In genomic region chr10:31864834-31865518, GRCh38 we compare ENCODE assay signal across 12 cellular contexts.
DNase-seq lines count a peak whose midpoint lies in the region; ATAC-seq and TF ChIP-seq lines count a peak whose summit lies in the region.
"Had no signal": no experiment of that assay in that cellular context is flagged by ENCODE, and none has a peak within 500 bp of the region (broad histone marks: within the 10 kb centered on the region; RNA-seq: fewer than 3 reads in every experiment).

No MANE protein-coding gene starts in this region.

- H3K4me2 ChIP-seq in OCI-LY7 (ENCODE audit: low read length), result no peak overlapping the region

- no peak for ATAC-seq in GM21360 (IDR thresholded peaks at IDR 0.05; ENCODE audit: unreplicated experiment)
- ATAC-seq: natural killer cell had no signal

- intact Hi-C loops in OCI-LY7 (cut with micrococcal nuclease; ENCODE audit: unreplicated experiment), result no loop called here

- no peaks in the 10 kb centered on the region for H3K9me2 ChIP-seq in OCI-LY7 (ENCODE audit: insufficient read depth, low read length)

- peaks cover 27% of the 10 kb centered on the region for H3K4me1 Mint-ChIP-seq in endodermal cell

- H3K27ac Mint-ChIP-seq in endodermal cell, result peak overlapping the region; percentile 59

- no peaks in the 10 kb centered on the region for H3K27me3 Mint-ChIP-seq in endodermal cell (ENCODE audit: insufficient read depth)

- H3K36me3 Mint-ChIP-seq in endodermal cell (ENCODE audit: low read depth), result peaks cover 24% of the 10 kb centered on the region
- H3K36me3 Mint-ChIP-seq: natural killer cell had no signal

- H3K36me3 ChIP-seq in HUES48 (ENCODE audit: control insufficient read depth, insufficient read depth, low read length) (peaks cover 14% of the 10 kb centered on the region), endodermal cell (ENCODE audit: control insufficient read depth, insufficient read depth, low read length) (peaks cover 18% of the 10 kb centered on the region), mucosa of rectum (ENCODE audit: control insufficient read depth in 2 of 2, insufficient read depth in 2 of 2, low read length in 2 of 2) (peaks cover 5 to 10% of the 10 kb centered on the region in 2 donors), Peyer's patch (peaks cover 0 to 9% (median 0%) of the 10 kb centered on the region in 3 donors), OCI-LY7 (ENCODE audit: insufficient read depth, low read length) (peaks cover 5% of the 10 kb centered on the region; the same call in 1 of the 2 replicates)
- H3K36me3 ChIP-seq: cardiac muscle cell had no signal

- WGBS in endodermal cell (ENCODE audit: insufficient coverage in 1 of 2, insufficient read length in 1 of 2), 2 experiments, result 22 to 41% methylated on average over 4 to 5 of the region's 5 CpGs

- H3K4me3 ChIP-seq in HUES48 (ENCODE audit: low read depth, low read length) (peak overlapping the region; percentile 8; the same call in 1 of the 2 replicates), endodermal cell (ENCODE audit: low read length) (no peak overlapping the region), mucosa of rectum (ENCODE audit: low read length in 2 of 2) (peak overlapping the region in 1 of 2 donors; percentile 0), Peyer's patch (no peak overlapping the region), OCI-LY7 (ENCODE audit: low read depth, low read length, poor library complexity, severe bottlenecking) (no peak overlapping the region)
- H3K4me3 ChIP-seq: cardiac muscle cell had no signal

- no TSS peak for BruUV-seq in OCI-LY7 (replicated peaks; lab: Mats Ljungman, UMichigan)

- H2AFZ ChIP-seq in OCI-LY7 (ENCODE audit: low read length), result no peak overlapping the region

- TF ChIP-seq CTCF in endodermal cell (conservative IDR thresholded peaks at IDR 0.05), result no peak
- TF ChIP-seq CTCF in Peyer's patch (IDR thresholded peaks at IDR 0.05), result no peak
- no peak for TF ChIP-seq CTCF in OCI-LY7 (conservative IDR thresholded peaks at IDR 0.05; ENCODE audit: low read length)

- CTCF ChIA-PET in OCI-LY7 (lab: Charles Lee; ENCODE audit: unreplicated experiment), result no interaction called here

- H3K4me1 ChIP-seq in HUES48 (ENCODE audit: control insufficient read depth, insufficient read depth, low read length) (peaks cover 28% of the 10 kb centered on the region), endodermal cell (ENCODE audit: control insufficient read depth, insufficient read depth, low read length) (no peaks in the 10 kb centered on the region), mucosa of rectum (ENCODE audit: control insufficient read depth in 2 of 2, insufficient read depth in 2 of 2, low read length in 2 of 2) (peaks cover 3 to 27% of the 10 kb centered on the region in 2 donors), Peyer's patch (peaks cover 0 to 15% (median 0%) of the 10 kb centered on the region in 4 donors), OCI-LY7 (ENCODE audit: insufficient read depth, low read length, poor library complexity, severe bottlenecking) (peaks cover 7% of the 10 kb centered on the region)

- no peak for TF ChIP-seq POLR2A in Peyer's patch (IDR thresholded peaks at IDR 0.05)

- H4K20me1 ChIP-seq in OCI-LY7 (ENCODE audit: insufficient read depth, low read length), result no peaks in the 10 kb centered on the region; the same call in 1 of the 2 replicates

- H3K9ac ChIP-seq in HUES48 (ENCODE audit: low read depth, low read length) (no peak overlapping the region), endodermal cell (ENCODE audit: extremely low read depth, low read length, poor library complexity, severe bottlenecking) (no peak overlapping the region), mucosa of rectum (ENCODE audit: low read depth in 1 of 2, low read length in 2 of 2) (peak overlapping the region in 1 of 2 donors; percentile 29)

- no peaks in the 10 kb centered on the region for H3K9me3 Mint-ChIP-seq in endodermal cell
- H3K9me3 Mint-ChIP-seq: natural killer cell had no signal

- H3K27me3 ChIP-seq in HUES48 (ENCODE audit: control insufficient read depth, insufficient read depth, low read length), result no peaks in the 10 kb centered on the region
- no peaks in the 10 kb centered on the region for H3K27me3 ChIP-seq in endodermal cell (ENCODE audit: control insufficient read depth, insufficient read depth, low read length, poor library complexity, severe bottlenecking)
- H3K27me3 ChIP-seq in mucosa of rectum (ENCODE audit: control insufficient read depth in 2 of 2, insufficient read depth in 2 of 2, low read length in 2 of 2), result no peaks in the 10 kb centered on the region
- H3K27me3 ChIP-seq in Peyer's patch, result no peaks in the 10 kb centered on the region
- H3K27me3 ChIP-seq: cardiac muscle cell had no signal

- H3K9me3 ChIP-seq in HUES48 (ENCODE audit: control insufficient read depth, insufficient read depth, low read length) (no peaks in the 10 kb centered on the region), endodermal cell (ENCODE audit: control insufficient read depth, low read length) (no peaks in the 10 kb centered on the region), mucosa of rectum (ENCODE audit: control insufficient read depth in 2 of 2, low read length in 2 of 2) (no peaks in the 10 kb centered on the region), Peyer's patch (no peaks in the 10 kb centered on the region), OCI-LY7 (ENCODE audit: low read length) (no peaks in the 10 kb centered on the region)

- DNase-seq in AG20443 (ENCODE audit: low spot score), result peak; percentile 15
- DNase-seq in endodermal cell, result no peak
- no peak for DNase-seq in Peyer's patch
- DNase-seq in OCI-LY7 (ENCODE audit: low spot score), result no peak
- DNase-seq in cerebellum (ENCODE audit: low spot score), result no peak
- DNase-seq: activated CD4-positive, CD25-positive, alpha-beta regulatory T cell treated with anti-CD3 and anti-CD28 coated beads, Interleukin-2, amount 50 U/mL, for 72 hours; natural killer cell; NCI-H524 had no signal

- H3K27ac ChIP-seq in HUES48 (ENCODE audit: low read depth, low read length) (peak overlapping the region; percentile 89), endodermal cell (ENCODE audit: low read depth, low read length) (peak overlapping the region; percentile 61), mucosa of rectum (ENCODE audit: low read depth in 2 of 2, low read length in 2 of 2) (peak overlapping the region; percentile 2 to 54), Peyer's patch (peak overlapping the region in 2 of 4 donors; percentile 8 to 35), OCI-LY7 (ENCODE audit: low read depth, low read length, poor library complexity, severe bottlenecking) (no peak overlapping the region)
- H3K27ac ChIP-seq: cardiac muscle cell had no signal

- POLR2A ChIA-PET in OCI-LY7 (lab: Charles Lee), result no interaction called here

- H3K79me2 ChIP-seq in OCI-LY7 (ENCODE audit: insufficient read depth, low read depth, low read length), result peaks cover 5% of the 10 kb centered on the region; the same call in 1 of the 2 replicates

- no peak overlapping the region for H3K4me3 Mint-ChIP-seq in endodermal cell
- H3K4me3 Mint-ChIP-seq: natural killer cell had no signal
